Comparison of ENCODE assay signal across 8 cellular contexts in the genomic region with DNA sequence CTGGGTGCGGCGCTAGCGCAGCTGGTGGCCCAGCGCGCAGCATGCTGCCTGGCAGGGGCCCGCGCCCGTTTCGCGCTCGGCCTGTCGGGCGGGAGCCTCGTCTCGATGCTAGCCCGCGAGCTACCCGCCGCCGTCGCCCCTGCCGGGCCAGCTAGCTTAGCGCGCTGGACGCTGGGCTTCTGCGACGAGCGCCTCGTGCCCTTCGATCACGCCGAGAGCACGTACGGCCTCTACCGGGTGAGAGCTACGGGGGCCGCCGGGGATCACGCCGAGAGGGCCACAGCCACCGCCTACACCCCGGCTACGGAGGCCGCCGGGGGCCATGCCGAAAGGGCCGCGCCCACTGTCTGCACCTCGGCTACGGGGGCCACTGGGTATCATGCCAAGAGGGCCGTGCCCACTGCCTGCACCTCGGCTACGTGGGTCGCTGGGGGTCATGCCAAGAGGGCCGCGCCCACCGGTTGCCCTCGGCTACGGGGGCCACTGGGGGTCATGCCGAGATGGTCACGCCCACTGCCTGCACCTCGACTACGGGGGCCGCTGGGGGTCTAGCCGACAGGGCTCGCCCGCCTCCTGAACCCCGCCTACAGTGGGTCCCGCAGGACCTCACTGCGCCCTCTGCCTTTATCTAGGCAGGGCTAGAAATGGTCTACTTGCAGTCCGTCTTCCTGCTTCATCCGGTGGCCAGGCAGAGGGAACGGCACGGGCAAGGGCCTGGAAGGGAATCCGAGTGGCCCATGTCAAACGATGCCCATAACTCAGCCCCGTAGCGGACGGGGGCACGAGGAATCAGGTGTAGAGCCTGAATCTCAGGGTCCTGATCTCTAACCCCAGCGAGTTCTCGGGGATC. TPM values are rescaled to one million over a fixed set of nuclear protein-coding genes. Genes with fewer than 3 reads are reported as not detected.
DNase-seq lines count a peak whose midpoint lies in the region; ATAC-seq, FAIRE-seq and TF ChIP-seq lines count a peak whose summit lies in the region.

No MANE protein-coding gene starts in this region.

- H3K4me1 Mint-ChIP-seq in activated T-helper 1 cell treated with anti-CD3 and anti-CD28 coated beads, Interleukin-12 subunit alpha, Interleukin-12 subunit beta, Interleukin-2, Interleukin-4 antibody, amounts not matched to agents 30 ng/mL and 10 ng/mL and 1 ng/mL, durations not matched to agents 14 hours and 24 hours and 36 hours (ENCODE audit: low read depth): peaks cover 28% of the 10 kb centered on the region
- H3K4me1 Mint-ChIP-seq in nephron: peaks cover 18% of the 10 kb centered on the region

- peak; percentile 25 for TF ChIP-seq CTCF in D721Med (IDR thresholded peaks at IDR 0.05; ENCODE audit: insufficient read depth, missing control alignments)
- no peak for TF ChIP-seq CTCF in nephron (IDR thresholded peaks at IDR 0.05; ENCODE audit: unreplicated experiment in 3 of 3)

- peak; percentile 55 for ATAC-seq in GM21360 (IDR thresholded peaks at IDR 0.05; ENCODE audit: unreplicated experiment)
- ATAC-seq in stimulated activated naive CD8-positive, alpha-beta T cell treated with anti-CD3 and anti-CD28 coated beads, Interleukin-15, Interleukin-2, amounts not matched to agents 100 U/mL and 50 U/mL, for 24 hours: peak; percentile 73

- H3K9me3 Mint-ChIP-seq in activated T-helper 1 cell treated with anti-CD3 and anti-CD28 coated beads, Interleukin-12 subunit alpha, Interleukin-12 subunit beta, Interleukin-2, Interleukin-4 antibody, amounts not matched to agents 30 ng/mL and 10 ng/mL and 1 ng/mL, durations not matched to agents 14 hours and 24 hours and 36 hours: no peaks in the 10 kb centered on the region
- peaks cover 3% of the 10 kb centered on the region for H3K9me3 Mint-ChIP-seq in nephron

- peak overlapping the region; percentile 99 for H3K4me3 Mint-ChIP-seq in activated T-helper 1 cell treated with anti-CD3 and anti-CD28 coated beads, Interleukin-12 subunit alpha, Interleukin-12 subunit beta, Interleukin-2, Interleukin-4 antibody, amounts not matched to agents 30 ng/mL and 10 ng/mL and 1 ng/mL, durations not matched to agents 14 hours and 24 hours and 36 hours
- peak overlapping the region; percentile 91 to 98 (median 93) for H3K4me3 Mint-ChIP-seq in nephron

- intact Hi-C loops in activated T-helper 1 cell treated with anti-CD3 and anti-CD28 coated beads, Interleukin-12 subunit alpha, Interleukin-12 subunit beta, Interleukin-2, Interleukin-4 antibody, amounts not matched to agents 30 ng/mL and 10 ng/mL and 1 ng/mL, durations not matched to agents 14 hours and 24 hours and 36 hours (cut with micrococcal nuclease): loop anchor here (1.0 to 5.0 kb wide), 9 partner anchors 16 to 345 kb away; partner anchors contain the start of genes BST2, COLGALT1, DDA1 and GTPBP3

- H3K36me3 Mint-ChIP-seq in activated T-helper 1 cell treated with anti-CD3 and anti-CD28 coated beads, Interleukin-12 subunit alpha, Interleukin-12 subunit beta, Interleukin-2, Interleukin-4 antibody, amounts not matched to agents 30 ng/mL and 10 ng/mL and 1 ng/mL, durations not matched to agents 14 hours and 24 hours and 36 hours (ENCODE audit: low read depth): peaks cover 20% of the 10 kb centered on the region
- H3K36me3 Mint-ChIP-seq in nephron (ENCODE audit: low read depth): peaks cover 28% of the 10 kb centered on the region

- H3K27ac Mint-ChIP-seq in activated T-helper 1 cell treated with anti-CD3 and anti-CD28 coated beads, Interleukin-12 subunit alpha, Interleukin-12 subunit beta, Interleukin-2, Interleukin-4 antibody, amounts not matched to agents 30 ng/mL and 10 ng/mL and 1 ng/mL, durations not matched to agents 14 hours and 24 hours and 36 hours: peak overlapping the region; percentile 79
- H3K27ac Mint-ChIP-seq in nephron: peak overlapping the region; percentile 91 to 96 (median 94)

- FAIRE-seq in D721Med (lab: Jason Lieb, UNC) (no peak), RCC 7860 (lab: Jason Lieb, UNC) (no peak)

- DNase-seq in D721Med (ENCODE audit: insufficient read length, low spot score) (peak; percentile 87), HT-29 (ENCODE audit: low spot score) (peak; percentile 52), RCC 7860 (ENCODE audit: low spot score) (peak; percentile 51), fibroblast of peridontal ligament (ENCODE audit: extremely low read depth) (peak; percentile 70)
- peak; percentile 75 for DNase-seq in activated T-helper 1 cell treated with anti-CD3 and anti-CD28 coated beads, Interleukin-12 subunit alpha, Interleukin-12 subunit beta, Interleukin-2, Interleukin-4 antibody, amounts not matched to agents 30 ng/mL and 10 ng/mL and 1 ng/mL, durations not matched to agents 14 hours and 24 hours and 36 hours (ENCODE audit: low spot score)
- peak; percentile 90 for DNase-seq in stimulated activated naive CD8-positive, alpha-beta T cell treated with anti-CD3 and anti-CD28 coated beads, Interleukin-15, Interleukin-2, amounts not matched to agents 100 U/mL and 50 U/mL, for 24 hours

- H3K27me3 Mint-ChIP-seq in activated T-helper 1 cell treated with anti-CD3 and anti-CD28 coated beads, Interleukin-12 subunit alpha, Interleukin-12 subunit beta, Interleukin-2, Interleukin-4 antibody, amounts not matched to agents 30 ng/mL and 10 ng/mL and 1 ng/mL, durations not matched to agents 14 hours and 24 hours and 36 hours (ENCODE audit: insufficient read depth): no peaks in the 10 kb centered on the region
- no peaks in the 10 kb centered on the region for H3K27me3 Mint-ChIP-seq in nephron (ENCODE audit: low read depth)

RNA-seq across cellular contexts. Expression of gene PGLS, which starts 0.5 kb away (rescaled TPM):
- 75.7 and 90.9 TPM in 2 replicates for total RNA-seq in HT-29 (2014; rRNA removed; shearing (Covaris generic))
- total RNA-seq in activated T-helper 1 cell treated with anti-CD3 and anti-CD28 coated beads, Interleukin-12 subunit alpha, Interleukin-12 subunit beta, Interleukin-2, Interleukin-4 antibody, amounts not matched to agents 30 ng/mL and 10 ng/mL and 1 ng/mL, durations not matched to agents 14 hours and 24 hours and 36 hours: 58.9 and 61.3 TPM in 2 replicates

RNA-seq across cellular contexts. Expression of gene SLC27A1, which starts 41.6 kb away (rescaled TPM):
- total RNA-seq in HT-29 (2014; rRNA removed; shearing (Covaris generic)): 2.6 and 3.1 TPM in 2 replicates
- 1.7 and 2.0 TPM in 2 replicates for total RNA-seq in activated T-helper 1 cell treated with anti-CD3 and anti-CD28 coated beads, Interleukin-12 subunit alpha, Interleukin-12 subunit beta, Interleukin-2, Interleukin-4 antibody, amounts not matched to agents 30 ng/mL and 10 ng/mL and 1 ng/mL, durations not matched to agents 14 hours and 24 hours and 36 hours

RNA-seq across cellular contexts. Expression of gene COLGALT1, which starts 43.5 kb away (rescaled TPM):
- 76.2 and 88.5 TPM in 2 replicates for total RNA-seq in HT-29 (2014; rRNA removed; shearing (Covaris generic))
- total RNA-seq in activated T-helper 1 cell treated with anti-CD3 and anti-CD28 coated beads, Interleukin-12 subunit alpha, Interleukin-12 subunit beta, Interleukin-2, Interleukin-4 antibody, amounts not matched to agents 30 ng/mL and 10 ng/mL and 1 ng/mL, durations not matched to agents 14 hours and 24 hours and 36 hours: 115 and 117 TPM in 2 replicates

RNA-seq across cellular contexts. Expression of gene NXNL1, which starts 51.2 kb away (rescaled TPM):
- not detected in 2 replicates for total RNA-seq in HT-29 (2014; rRNA removed; shearing (Covaris generic))
- total RNA-seq in activated T-helper 1 cell treated with anti-CD3 and anti-CD28 coated beads, Interleukin-12 subunit alpha, Interleukin-12 subunit beta, Interleukin-2, Interleukin-4 antibody, amounts not matched to agents 30 ng/mL and 10 ng/mL and 1 ng/mL, durations not matched to agents 14 hours and 24 hours and 36 hours: not detected in 2 replicates

Comparison
In these comparisons a context has a peak if more than half of its experiments do, and no peak if none do; other contexts are left out.
1. Peak in every context shown above with its lines: DNase-seq and ATAC-seq.